19 cellular contexts compared by ENCODE assay signal in genomic region chr12:51122844-51123243, GRCh38.
"Had no signal": no experiment of that assay in that cellular context is flagged by ENCODE, and none has a peak within 500 bp of the region (broad histone marks: within the 10 kb centered on the region; RNA-seq: fewer than 3 reads in every experiment).

No MANE protein-coding gene starts in this region.

- H3K27ac Mint-ChIP-seq: activated CD4-positive, alpha-beta memory T cell treated with anti-CD3 and anti-CD28 coated beads, Interleukin-2, amount 10 ng/mL, durations not matched to agents 7 days and 5 days; activated CD4-positive, alpha-beta T cell treated with anti-CD3 and anti-CD28 coated beads for 36 hours; activated naive CD8-positive, alpha-beta T cell; natural killer cell treated with Interleukin-12 subunit alpha and Interleukin-12 subunit beta and Interleukin-15 and Interleukin-18, amount 100 ng/mL, for 72 hours; stimulated activated memory B cell treated with anti-CD40 and anti-IgM and Interleukin-4, amounts not matched to agents 10 μg/mL and 1 μg/mL and 100 μg/mL, for 72 hours; T-helper 17 cell had no signal

- H3K27ac ChIP-seq: body of pancreas, heart left ventricle, prostate gland, sigmoid colon, uterus had no signal

- H3K4me3 ChIP-seq: body of pancreas, heart left ventricle, prostate gland, sigmoid colon, uterus had no signal

- H3K4me1 Mint-ChIP-seq: stimulated activated memory B cell treated with anti-CD40 and anti-IgM and Interleukin-4, amounts not matched to agents 10 μg/mL and 1 μg/mL and 100 μg/mL, for 72 hours had no signal

- H3K9me3 Mint-ChIP-seq: activated CD4-positive, alpha-beta memory T cell treated with anti-CD3 and anti-CD28 coated beads, Interleukin-2, amount 10 ng/mL, durations not matched to agents 7 days and 5 days; natural killer cell treated with Interleukin-12 subunit alpha and Interleukin-12 subunit beta and Interleukin-15 and Interleukin-18, amount 100 ng/mL, for 72 hours; stimulated activated memory B cell treated with anti-CD40 and anti-IgM and Interleukin-4, amounts not matched to agents 10 μg/mL and 1 μg/mL and 100 μg/mL, for 72 hours had no signal

- ATAC-seq: activated CD4-positive, alpha-beta T cell treated with anti-CD3 and anti-CD28 coated beads for 36 hours; body of pancreas; heart left ventricle; natural killer cell treated with Interleukin-12 subunit alpha and Interleukin-12 subunit beta and Interleukin-15 and Interleukin-18, amount 100 ng/mL, for 72 hours; stimulated activated memory B cell treated with anti-CD40 and anti-IgM and Interleukin-4, amounts not matched to agents 10 μg/mL and 1 μg/mL and 100 μg/mL, for 72 hours; T-helper 17 cell had no signal

- H3K36me3 ChIP-seq: prostate gland, uterus had no signal

- H3K4me1 ChIP-seq: body of pancreas, prostate gland, sigmoid colon, uterus had no signal

- H3K27me3 ChIP-seq: body of pancreas, heart left ventricle, sigmoid colon, uterus had no signal

- DNase-seq: activated CD4-positive, alpha-beta memory T cell treated with anti-CD3 and anti-CD28 coated beads, Interleukin-2, amount 10 ng/mL, durations not matched to agents 7 days and 5 days; activated CD4-positive, alpha-beta T cell treated with anti-CD3 and anti-CD28 coated beads for 36 hours; activated gamma-delta T cell; activated T-cell treated with anti-CD3 and anti-CD28 coated beads, Interleukin-2, amount 50 U/mL, for 48 hours; amniotic stem cell; body of pancreas; central memory CD4-positive, alpha-beta T cell; effector CD8-positive, alpha-beta T cell; foreskin melanocyte; heart left ventricle; mesenchymal stem cell; nucleus accumbens; sigmoid colon; T-helper 17 cell; uterus had no signal

- H3K36me3 Mint-ChIP-seq: natural killer cell treated with Interleukin-12 subunit alpha and Interleukin-12 subunit beta and Interleukin-15 and Interleukin-18, amount 100 ng/mL, for 72 hours had no signal

- H3K4me3 Mint-ChIP-seq: activated CD4-positive, alpha-beta memory T cell treated with anti-CD3 and anti-CD28 coated beads, Interleukin-2, amount 10 ng/mL, durations not matched to agents 7 days and 5 days; activated CD4-positive, alpha-beta T cell treated with anti-CD3 and anti-CD28 coated beads for 36 hours; activated naive CD8-positive, alpha-beta T cell; natural killer cell treated with Interleukin-12 subunit alpha and Interleukin-12 subunit beta and Interleukin-15 and Interleukin-18, amount 100 ng/mL, for 72 hours; stimulated activated memory B cell treated with anti-CD40 and anti-IgM and Interleukin-4, amounts not matched to agents 10 μg/mL and 1 μg/mL and 100 μg/mL, for 72 hours; T-helper 17 cell had no signal

- H3K9me3 ChIP-seq: body of pancreas, heart left ventricle, prostate gland, sigmoid colon, uterus had no signal

- H3K27me3 Mint-ChIP-seq: activated CD4-positive, alpha-beta memory T cell treated with anti-CD3 and anti-CD28 coated beads, Interleukin-2, amount 10 ng/mL, durations not matched to agents 7 days and 5 days; activated CD4-positive, alpha-beta T cell treated with anti-CD3 and anti-CD28 coated beads for 36 hours; activated naive CD8-positive, alpha-beta T cell; natural killer cell treated with Interleukin-12 subunit alpha and Interleukin-12 subunit beta and Interleukin-15 and Interleukin-18, amount 100 ng/mL, for 72 hours; stimulated activated memory B cell treated with anti-CD40 and anti-IgM and Interleukin-4, amounts not matched to agents 10 μg/mL and 1 μg/mL and 100 μg/mL, for 72 hours; T-helper 17 cell had no signal
